1 cellular context compared by ENCODE assay signal in genomic region chr11:68459886-68460740, GRCh38.
TF ChIP-seq lines count a peak whose summit lies in the region.

No MANE protein-coding gene starts in this region.

TF ChIP-seq in K562, 482 proteins besides CTCF, POLR2A, EP300 and RAD21 (continued from another document and continues in another):
- TF ChIP-seq RREB1 (CRISPR knock-in tag; IDR thresholded peaks at IDR 0.05) (0 out of 2 replicates have a peak, but pooled peaks have one; percentile 69), SFPQ (IDR thresholded peaks at IDR 0.05; ENCODE audit: low read depth, low read length) (no peak), ZNF695 (CRISPR knock-in tag; IDR thresholded peaks at IDR 0.05) (no peak), SETDB1 (IDR thresholded peaks at IDR 0.05; ENCODE audit: low read length) (no peak), ELK3 (CRISPR knock-in tag; IDR thresholded peaks at IDR 0.05) (0 out of 2 replicates have a peak, but pooled peaks have one; percentile 48), MECOM (CRISPR knock-in tag; IDR thresholded peaks at IDR 0.05) (peak; percentile 94), ZNF3 (CRISPR knock-in tag; IDR thresholded peaks at IDR 0.05) (peak; percentile 65), SOX6 (IDR thresholded peaks at IDR 0.05) (peak; percentile 89), PRDM10 (IDR thresholded peaks at IDR 0.05; ENCODE audit: partially characterized antibody) (peak; percentile 93), ZFP1 (CRISPR knock-in tag; IDR thresholded peaks at IDR 0.05) (peak; percentile 52; the same call in 1 of the 2 replicates), ZFX (CRISPR knock-in tag; IDR thresholded peaks at IDR 0.05) (no peak; the same call in 1 of the 2 replicates), FOXO4 (CRISPR knock-in tag; IDR thresholded peaks at IDR 0.05) (no peak), ZC3H4 (CRISPR knock-in tag; IDR thresholded peaks at IDR 0.05; ENCODE audit: borderline replicate concordance) (no peak), ADNP (tag; IDR thresholded peaks at IDR 0.05) (no peak; the same call in none of the 2 replicates), TSC22D4 (tag; IDR thresholded peaks at IDR 0.05) (no peak), CCAR2 (IDR thresholded peaks at IDR 0.05; ENCODE audit: low read depth, low read length) (no peak), PKNOX1 (IDR thresholded peaks at IDR 0.05) (peak; percentile 99), SLC30A9 (CRISPR knock-in tag; IDR thresholded peaks at IDR 0.05) (no peak), FOXK2 (conservative IDR thresholded peaks at IDR 0.05 in 1 of 2, IDR thresholded peaks at IDR 0.05 in 1 of 2; ENCODE audit: low read depth in 2 of 2) (peak in 1 of 2 experiments; percentile 89; a peak in 2 of 4 replicates), EHMT2 (IDR thresholded peaks at IDR 0.05) (no peak), PCBP2 (IDR thresholded peaks at IDR 0.05; ENCODE audit: low read depth, low read length, poor library complexity, severe bottlenecking) (no peak), VEZF1 (CRISPR knock-in tag; IDR thresholded peaks at IDR 0.05) (peak; percentile 99), BRD4 (IDR thresholded peaks at IDR 0.05) (no peak; the same call in 1 of the 2 replicates), CHCHD3 (CRISPR knock-in tag; IDR thresholded peaks at IDR 0.05) (peak; percentile 90; the same call in 1 of the 2 replicates), ZBTB2 (IDR thresholded peaks at IDR 0.05) (peak; percentile 92), THRA (IDR thresholded peaks at IDR 0.05) (peak; percentile 90), E2F8 (IDR thresholded peaks at IDR 0.05; ENCODE audit: low read depth, partially characterized antibody) (peak; percentile 15)
